In genomic region chr1:153352523-153352922, GRCh38 we compare ENCODE assay signal across 8 cellular contexts. TPM values are rescaled to one million over a fixed set of nuclear protein-coding genes. Genes with fewer than 3 reads are reported as not detected.
A peak's percentile ranks its signal among the peaks of the same experiment; 100 is the strongest.
DNase-seq lines count a peak whose midpoint lies in the region; ATAC-seq lines count a peak whose summit lies in the region.

No MANE protein-coding gene starts in this region.

- ATAC-seq in HG03521 (IDR thresholded peaks at IDR 0.05; ENCODE audit: unreplicated experiment) (peak; percentile 46), HG03439 (IDR thresholded peaks at IDR 0.05; ENCODE audit: unreplicated experiment) (no peak)

- in situ Hi-C loops in Caki2 (cut with HindIII; ENCODE audit: low pct_unique_long_range_greater_than_20kb, low sequenced_read_pairs): loop anchor here (25.0 kb wide), 1 partner anchor 135 kb away; no protein-coding TSS in a partner anchor

- DNase-seq in Caki2 (ENCODE audit: low read depth) (peak; percentile 42), NCI-H774 (lab: John Stamatoyannopoulos, UW) (peak; percentile 49), ecto neural progenitor cell (ENCODE audit: low spot score) (peak; percentile 68), medulla oblongata (ENCODE audit: extremely low spot score) (peak; percentile 71)
- peak; percentile 62 to 68 for DNase-seq in activated CD4-positive, alpha-beta T cell treated with anti-CD3 and anti-CD28 coated beads, Interleukin-2, amount 50 U/mL, for 48 hours
- peak; percentile 21 to 32 for DNase-seq in stimulated activated CD8-positive, alpha-beta memory T cell treated with anti-CD3 and anti-CD28 coated beads, Interleukin-15, amount 100 ng/mL, for 48 hours (ENCODE audit: low read depth in 2 of 2)

RNA-seq across cellular contexts. Expression of gene PGLYRP4, which starts 3.9 kb away (rescaled TPM):
- total RNA-seq in Caki2 (2014; rRNA removed; shearing (Covaris generic); ENCODE audit: low replicate concordance): not detected in 2 replicates

RNA-seq across cellular contexts. Expression of gene S100A9, which starts 5.1 kb away (rescaled TPM):
- not detected in 2 replicates for total RNA-seq in Caki2 (2014; rRNA removed; shearing (Covaris generic); ENCODE audit: low replicate concordance)

RNA-seq across cellular contexts. Expression of gene S100A12, which starts 22.9 kb away (rescaled TPM):
- total RNA-seq in Caki2 (2014; rRNA removed; shearing (Covaris generic); ENCODE audit: low replicate concordance): not detected in 2 replicates

RNA-seq across cellular contexts. Expression of gene S100A8, which starts 38.4 kb away (rescaled TPM):
- not detected in 2 replicates for total RNA-seq in Caki2 (2014; rRNA removed; shearing (Covaris generic); ENCODE audit: low replicate concordance)

RNA-seq across cellular contexts. Expression of gene PGLYRP3, which starts 39.8 kb away (rescaled TPM):
- total RNA-seq in Caki2 (2014; rRNA removed; shearing (Covaris generic); ENCODE audit: low replicate concordance): not detected in 2 replicates
